In the genomic region with DNA sequence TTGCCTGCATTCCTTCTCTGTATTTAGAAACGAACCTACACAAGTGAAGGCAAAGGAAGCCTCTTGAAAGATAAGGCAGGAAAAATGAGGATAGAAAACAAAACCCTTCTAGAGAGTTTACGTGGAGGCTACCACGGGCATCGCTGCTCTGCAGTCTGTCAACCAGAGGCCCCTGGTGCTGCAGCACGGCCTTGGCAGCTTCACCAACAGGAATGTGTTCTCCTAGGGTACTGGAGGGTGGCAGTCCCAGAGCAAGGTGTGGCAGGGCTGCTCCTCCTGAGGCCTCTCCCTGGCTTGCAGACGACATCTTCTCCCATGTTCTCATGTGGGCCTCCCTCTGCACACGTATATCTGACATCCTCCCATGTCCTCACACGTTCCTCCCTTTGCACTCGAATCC, we compare ENCODE assay signal across 21 cellular contexts. TPM values are rescaled to one million over a fixed set of nuclear protein-coding genes. Genes with fewer than 3 reads are reported as not detected.
"Had no signal": no experiment of that assay in that cellular context is flagged by ENCODE, and none has a peak within 500 bp of the region (broad histone marks: within the 10 kb centered on the region; RNA-seq: fewer than 3 reads in every experiment).

No MANE protein-coding gene starts in this region.

- H3K9me3 Mint-ChIP-seq: activated CD4-positive, alpha-beta memory T cell treated with anti-CD3 and anti-CD28 coated beads, Interleukin-2, amount 10 ng/mL, durations not matched to agents 7 days and 5 days; activated T-cell treated with anti-CD3 and anti-CD28 coated beads, Interleukin-2, amount 50 U/mL, for 24 hours; neural crest cell had no signal

- H3K4me3 Mint-ChIP-seq: activated CD4-positive, alpha-beta memory T cell treated with anti-CD3 and anti-CD28 coated beads, Interleukin-2, amount 10 ng/mL, durations not matched to agents 7 days and 5 days; activated T-cell treated with anti-CD3 and anti-CD28 coated beads, Interleukin-2, amount 50 U/mL, for 24 hours; neural crest cell; T-helper 17 cell had no signal

- H3K36me3 ChIP-seq: brain microvascular endothelial cell, lower lobe of right lung, sigmoid colon, spleen, stomach had no signal

- H3K27me3 ChIP-seq: testis had no signal

- H3K4me1 ChIP-seq: foreskin keratinocyte, lower lobe of right lung, testis had no signal

- FAIRE-seq: endothelial cell of umbilical vein had no signal

- H3K9me3 ChIP-seq: lower lobe of right lung, sigmoid colon, spleen, stomach, testis had no signal

- H3K4me3 ChIP-seq: lower lobe of right lung, sigmoid colon, spleen, stomach, testis had no signal

- H3K4me1 Mint-ChIP-seq: neural crest cell had no signal

- DNase-seq: activated CD4-positive, alpha-beta memory T cell treated with anti-CD3 and anti-CD28 coated beads, Interleukin-2, amount 10 ng/mL, durations not matched to agents 7 days and 5 days; activated CD4-positive, alpha-beta T cell treated with anti-CD3 and anti-CD28 coated beads for 4 hours; activated effector memory CD4-positive, alpha-beta T cell treated with Interleukin-2 at 50 U/mL for 16 hours; activated naive CD4-positive, alpha-beta T cell treated with anti-CD3 and anti-CD28 coated beads, Interleukin-2, amount 50 U/mL, for 16 hours; activated T-cell treated with anti-CD3 and anti-CD28 coated beads, Interleukin-2, amount 50 U/mL, for 24 hours; amygdala; brain microvascular endothelial cell; cortex of kidney; effector CD4-positive, alpha-beta T cell; foreskin keratinocyte; glutamatergic neuron; kidney glomerular epithelial cell; lower lobe of right lung; midbrain; sigmoid colon; spleen; stomach; T-helper 17 cell; testis had no signal

- H3K27ac Mint-ChIP-seq: activated CD4-positive, alpha-beta memory T cell treated with anti-CD3 and anti-CD28 coated beads, Interleukin-2, amount 10 ng/mL, durations not matched to agents 7 days and 5 days; activated T-cell treated with anti-CD3 and anti-CD28 coated beads, Interleukin-2, amount 50 U/mL, for 24 hours; T-helper 17 cell had no signal

- H3K27ac ChIP-seq: brain microvascular endothelial cell, foreskin keratinocyte, lower lobe of right lung, sigmoid colon, stomach, testis had no signal

- ATAC-seq: foreskin keratinocyte, lower lobe of right lung had no signal

RNA-seq across cellular contexts. Expression of gene SAMD11, which starts 57.6 kb away (rescaled TPM):
- total RNA-seq: activated CD4-positive, alpha-beta memory T cell treated with anti-CD3 and anti-CD28 coated beads, Interleukin-2, amount 10 ng/mL, durations not matched to agents 7 days and 5 days; endothelial cell of umbilical vein; foreskin keratinocyte; T-helper 17 cell had no signal
- polyA plus RNA-seq: endothelial cell of umbilical vein had no signal
